1 cellular context compared by ENCODE assay signal in genomic region chr10:85420501-85421191, GRCh38.
TF ChIP-seq lines count a peak whose summit lies in the region.

No MANE protein-coding gene starts in this region.

TF ChIP-seq in GM23338, 12 proteins besides CTCF, POLR2A, EP300 and RAD21:
- TF ChIP-seq ZNF462 (CRISPR knock-in tag; IDR thresholded peaks at IDR 0.05) (peak; percentile 58; the same call in 1 of the 2 replicates), POLR2AphosphoS5 (IDR thresholded peaks at IDR 0.05; ENCODE audit: low read depth) (no peak)
